In the genomic region with DNA sequence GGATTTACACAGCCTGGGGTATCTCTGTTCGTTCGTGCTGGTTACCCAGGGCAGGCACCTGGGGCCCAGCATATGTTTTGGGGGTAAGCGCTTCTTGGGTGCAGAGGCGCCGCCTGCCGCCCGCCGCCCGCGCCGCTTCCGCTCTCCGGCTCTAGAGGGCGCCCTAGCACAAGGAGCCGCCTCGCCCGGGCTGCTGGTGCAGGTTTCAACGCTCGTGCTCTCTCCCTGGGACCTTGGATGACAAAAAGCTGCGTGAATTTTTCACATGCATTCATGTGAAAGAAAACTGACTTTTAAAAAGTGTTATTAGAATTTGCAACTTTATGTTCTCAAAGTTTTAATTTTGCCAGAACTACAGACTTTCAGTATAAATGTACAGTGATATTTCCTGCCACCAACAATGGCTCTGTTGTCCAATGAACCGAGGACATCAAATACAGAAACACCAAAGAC, we compare ENCODE assay signal across 1 cellular context.
TF ChIP-seq lines count a peak whose summit lies in the region.

No MANE protein-coding gene starts in this region.

TF ChIP-seq in HepG2, 621 proteins besides CTCF, POLR2A, EP300 and RAD21 (continued from another document and continues in another):
- TF ChIP-seq, protein P1, sequence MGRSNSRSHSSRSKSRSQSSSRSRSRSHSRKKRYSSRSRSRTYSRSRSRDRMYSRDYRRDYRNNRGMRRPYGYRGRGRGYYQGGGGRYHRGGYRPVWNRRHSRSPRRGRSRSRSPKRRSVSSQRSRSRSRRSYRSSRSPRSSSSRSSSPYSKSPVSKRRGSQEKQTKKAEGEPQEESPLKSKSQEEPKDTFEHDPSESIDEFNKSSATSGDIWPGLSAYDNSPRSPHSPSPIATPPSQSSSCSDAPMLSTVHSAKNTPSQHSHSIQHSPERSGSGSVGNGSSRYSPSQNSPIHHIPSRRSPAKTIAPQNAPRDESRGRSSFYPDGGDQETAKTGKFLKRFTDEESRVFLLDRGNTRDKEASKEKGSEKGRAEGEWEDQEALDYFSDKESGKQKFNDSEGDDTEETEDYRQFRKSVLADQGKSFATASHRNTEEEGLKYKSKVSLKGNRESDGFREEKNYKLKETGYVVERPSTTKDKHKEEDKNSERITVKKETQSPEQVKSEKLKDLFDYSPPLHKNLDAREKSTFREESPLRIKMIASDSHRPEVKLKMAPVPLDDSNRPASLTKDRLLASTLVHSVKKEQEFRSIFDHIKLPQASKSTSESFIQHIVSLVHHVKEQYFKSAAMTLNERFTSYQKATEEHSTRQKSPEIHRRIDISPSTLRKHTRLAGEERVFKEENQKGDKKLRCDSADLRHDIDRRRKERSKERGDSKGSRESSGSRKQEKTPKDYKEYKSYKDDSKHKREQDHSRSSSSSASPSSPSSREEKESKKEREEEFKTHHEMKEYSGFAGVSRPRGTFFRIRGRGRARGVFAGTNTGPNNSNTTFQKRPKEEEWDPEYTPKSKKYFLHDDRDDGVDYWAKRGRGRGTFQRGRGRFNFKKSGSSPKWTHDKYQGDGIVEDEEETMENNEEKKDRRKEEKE (IDR thresholded peaks at IDR 0.05): no peak
- TF ChIP-seq, protein P2, sequence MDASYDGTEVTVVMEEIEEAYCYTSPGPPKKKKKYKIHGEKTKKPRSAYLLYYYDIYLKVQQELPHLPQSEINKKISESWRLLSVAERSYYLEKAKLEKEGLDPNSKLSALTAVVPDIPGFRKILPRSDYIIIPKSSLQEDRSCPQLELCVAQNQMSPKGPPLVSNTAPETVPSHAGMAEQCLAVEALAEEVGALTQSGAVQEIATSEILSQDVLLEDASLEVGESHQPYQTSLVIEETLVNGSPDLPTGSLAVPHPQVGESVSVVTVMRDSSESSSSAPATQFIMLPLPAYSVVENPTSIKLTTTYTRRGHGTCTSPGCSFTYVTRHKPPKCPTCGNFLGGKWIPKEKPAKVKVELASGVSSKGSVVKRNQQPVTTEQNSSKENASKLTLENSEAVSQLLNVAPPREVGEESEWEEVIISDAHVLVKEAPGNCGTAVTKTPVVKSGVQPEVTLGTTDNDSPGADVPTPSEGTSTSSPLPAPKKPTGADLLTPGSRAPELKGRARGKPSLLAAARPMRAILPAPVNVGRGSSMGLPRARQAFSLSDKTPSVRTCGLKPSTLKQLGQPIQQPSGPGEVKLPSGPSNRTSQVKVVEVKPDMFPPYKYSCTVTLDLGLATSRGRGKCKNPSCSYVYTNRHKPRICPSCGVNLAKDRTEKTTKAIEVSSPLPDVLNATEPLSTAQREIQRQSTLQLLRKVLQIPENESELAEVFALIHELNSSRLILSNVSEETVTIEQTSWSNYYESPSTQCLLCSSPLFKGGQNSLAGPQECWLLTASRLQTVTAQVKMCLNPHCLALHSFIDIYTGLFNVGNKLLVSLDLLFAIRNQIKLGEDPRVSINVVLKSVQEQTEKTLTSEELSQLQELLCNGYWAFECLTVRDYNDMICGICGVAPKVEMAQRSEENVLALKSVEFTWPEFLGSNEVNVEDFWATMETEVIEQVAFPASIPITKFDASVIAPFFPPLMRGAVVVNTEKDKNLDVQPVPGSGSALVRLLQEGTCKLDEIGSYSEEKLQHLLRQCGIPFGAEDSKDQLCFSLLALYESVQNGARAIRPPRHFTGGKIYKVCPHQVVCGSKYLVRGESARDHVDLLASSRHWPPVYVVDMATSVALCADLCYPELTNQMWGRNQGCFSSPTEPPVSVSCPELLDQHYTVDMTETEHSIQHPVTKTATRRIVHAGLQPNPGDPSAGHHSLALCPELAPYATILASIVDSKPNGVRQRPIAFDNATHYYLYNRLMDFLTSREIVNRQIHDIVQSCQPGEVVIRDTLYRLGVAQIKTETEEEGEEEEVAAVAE (CRISPR knock-in tag; IDR thresholded peaks at IDR 0.05; ENCODE audit: borderline replicate concordance): peak; percentile 50; the same call in 1 of the 2 replicates
- TF ChIP-seq JARID2 (CRISPR knock-in tag; IDR thresholded peaks at IDR 0.05; ENCODE audit: insufficient replicate concordance) (no peak), KDM3A (CRISPR knock-in tag; IDR thresholded peaks at IDR 0.05; ENCODE audit: low read depth) (peak; percentile 90; the same call in 1 of the 2 replicates), BHLHE40 (IDR thresholded peaks at IDR 0.05; ENCODE audit: low read length) (peak; percentile 32; the same call in 1 of the 2 replicates), ZNF432 (CRISPR knock-in tag; IDR thresholded peaks at IDR 0.05; ENCODE audit: borderline replicate concordance) (no peak), ZNF687 (CRISPR knock-in tag; IDR thresholded peaks at IDR 0.05) (peak; percentile 63), FOXA3 (CRISPR knock-in tag; IDR thresholded peaks at IDR 0.05) (peak; percentile 45; the same call in 1 of the 2 replicates), HMG20B (CRISPR knock-in tag; conservative IDR thresholded peaks at IDR 0.05) (no peak), TBX2 (CRISPR knock-in tag; IDR thresholded peaks at IDR 0.05; ENCODE audit: borderline replicate concordance) (peak; percentile 51), ELF3 (CRISPR knock-in tag; IDR thresholded peaks at IDR 0.05) (peak; percentile 63; the same call in 1 of the 2 replicates), LCORL (IDR thresholded peaks at IDR 0.05) (no peak), LCORL (CRISPR knock-in tag; IDR thresholded peaks at IDR 0.05) (peak; percentile 28; the same call in 1 of the 2 replicates), ZNF761 (CRISPR knock-in tag; conservative IDR thresholded peaks at IDR 0.05) (0 out of 2 replicates have a peak, but pooled peaks have one; percentile 37), SOX5 (CRISPR knock-in tag; IDR thresholded peaks at IDR 0.05; ENCODE audit: borderline replicate concordance) (no peak; the same call in 1 of the 2 replicates), ZNF280D (CRISPR knock-in tag; IDR thresholded peaks at IDR 0.05) (peak; percentile 59; the same call in 1 of the 2 replicates), ERF (CRISPR knock-in tag; IDR thresholded peaks at IDR 0.05) (peak; percentile 65; the same call in 1 of the 2 replicates), ZNF274 (CRISPR knock-in tag; IDR thresholded peaks at IDR 0.05) (peak; percentile 60; the same call in 1 of the 2 replicates), KLF11 (CRISPR knock-in tag; IDR thresholded peaks at IDR 0.05) (0 out of 2 replicates have a peak, but pooled peaks have one; percentile 30), PPARG (CRISPR knock-in tag; conservative IDR thresholded peaks at IDR 0.05) (peak; percentile 46; the same call in 1 of the 2 replicates), ARNT2 (CRISPR knock-in tag; IDR thresholded peaks at IDR 0.05; ENCODE audit: low read depth) (0 out of 2 replicates have a peak, but pooled peaks have one; percentile 28), ZNF430 (CRISPR knock-in tag; IDR thresholded peaks at IDR 0.05) (no peak), POGZ (CRISPR knock-in tag; IDR thresholded peaks at IDR 0.05) (peak; percentile 60; the same call in 1 of the 2 replicates)
- TF ChIP-seq, protein P3, sequence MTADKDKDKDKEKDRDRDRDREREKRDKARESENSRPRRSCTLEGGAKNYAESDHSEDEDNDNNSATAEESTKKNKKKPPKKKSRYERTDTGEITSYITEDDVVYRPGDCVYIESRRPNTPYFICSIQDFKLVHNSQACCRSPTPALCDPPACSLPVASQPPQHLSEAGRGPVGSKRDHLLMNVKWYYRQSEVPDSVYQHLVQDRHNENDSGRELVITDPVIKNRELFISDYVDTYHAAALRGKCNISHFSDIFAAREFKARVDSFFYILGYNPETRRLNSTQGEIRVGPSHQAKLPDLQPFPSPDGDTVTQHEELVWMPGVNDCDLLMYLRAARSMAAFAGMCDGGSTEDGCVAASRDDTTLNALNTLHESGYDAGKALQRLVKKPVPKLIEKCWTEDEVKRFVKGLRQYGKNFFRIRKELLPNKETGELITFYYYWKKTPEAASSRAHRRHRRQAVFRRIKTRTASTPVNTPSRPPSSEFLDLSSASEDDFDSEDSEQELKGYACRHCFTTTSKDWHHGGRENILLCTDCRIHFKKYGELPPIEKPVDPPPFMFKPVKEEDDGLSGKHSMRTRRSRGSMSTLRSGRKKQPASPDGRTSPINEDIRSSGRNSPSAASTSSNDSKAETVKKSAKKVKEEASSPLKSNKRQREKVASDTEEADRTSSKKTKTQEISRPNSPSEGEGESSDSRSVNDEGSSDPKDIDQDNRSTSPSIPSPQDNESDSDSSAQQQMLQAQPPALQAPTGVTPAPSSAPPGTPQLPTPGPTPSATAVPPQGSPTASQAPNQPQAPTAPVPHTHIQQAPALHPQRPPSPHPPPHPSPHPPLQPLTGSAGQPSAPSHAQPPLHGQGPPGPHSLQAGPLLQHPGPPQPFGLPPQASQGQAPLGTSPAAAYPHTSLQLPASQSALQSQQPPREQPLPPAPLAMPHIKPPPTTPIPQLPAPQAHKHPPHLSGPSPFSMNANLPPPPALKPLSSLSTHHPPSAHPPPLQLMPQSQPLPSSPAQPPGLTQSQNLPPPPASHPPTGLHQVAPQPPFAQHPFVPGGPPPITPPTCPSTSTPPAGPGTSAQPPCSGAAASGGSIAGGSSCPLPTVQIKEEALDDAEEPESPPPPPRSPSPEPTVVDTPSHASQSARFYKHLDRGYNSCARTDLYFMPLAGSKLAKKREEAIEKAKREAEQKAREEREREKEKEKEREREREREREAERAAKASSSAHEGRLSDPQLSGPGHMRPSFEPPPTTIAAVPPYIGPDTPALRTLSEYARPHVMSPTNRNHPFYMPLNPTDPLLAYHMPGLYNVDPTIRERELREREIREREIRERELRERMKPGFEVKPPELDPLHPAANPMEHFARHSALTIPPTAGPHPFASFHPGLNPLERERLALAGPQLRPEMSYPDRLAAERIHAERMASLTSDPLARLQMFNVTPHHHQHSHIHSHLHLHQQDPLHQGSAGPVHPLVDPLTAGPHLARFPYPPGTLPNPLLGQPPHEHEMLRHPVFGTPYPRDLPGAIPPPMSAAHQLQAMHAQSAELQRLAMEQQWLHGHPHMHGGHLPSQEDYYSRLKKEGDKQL (CRISPR knock-in tag; IDR thresholded peaks at IDR 0.05; ENCODE audit: low read depth): 0 out of 2 replicates have a peak, but pooled peaks have one; percentile 23
- TF ChIP-seq, protein P4, sequence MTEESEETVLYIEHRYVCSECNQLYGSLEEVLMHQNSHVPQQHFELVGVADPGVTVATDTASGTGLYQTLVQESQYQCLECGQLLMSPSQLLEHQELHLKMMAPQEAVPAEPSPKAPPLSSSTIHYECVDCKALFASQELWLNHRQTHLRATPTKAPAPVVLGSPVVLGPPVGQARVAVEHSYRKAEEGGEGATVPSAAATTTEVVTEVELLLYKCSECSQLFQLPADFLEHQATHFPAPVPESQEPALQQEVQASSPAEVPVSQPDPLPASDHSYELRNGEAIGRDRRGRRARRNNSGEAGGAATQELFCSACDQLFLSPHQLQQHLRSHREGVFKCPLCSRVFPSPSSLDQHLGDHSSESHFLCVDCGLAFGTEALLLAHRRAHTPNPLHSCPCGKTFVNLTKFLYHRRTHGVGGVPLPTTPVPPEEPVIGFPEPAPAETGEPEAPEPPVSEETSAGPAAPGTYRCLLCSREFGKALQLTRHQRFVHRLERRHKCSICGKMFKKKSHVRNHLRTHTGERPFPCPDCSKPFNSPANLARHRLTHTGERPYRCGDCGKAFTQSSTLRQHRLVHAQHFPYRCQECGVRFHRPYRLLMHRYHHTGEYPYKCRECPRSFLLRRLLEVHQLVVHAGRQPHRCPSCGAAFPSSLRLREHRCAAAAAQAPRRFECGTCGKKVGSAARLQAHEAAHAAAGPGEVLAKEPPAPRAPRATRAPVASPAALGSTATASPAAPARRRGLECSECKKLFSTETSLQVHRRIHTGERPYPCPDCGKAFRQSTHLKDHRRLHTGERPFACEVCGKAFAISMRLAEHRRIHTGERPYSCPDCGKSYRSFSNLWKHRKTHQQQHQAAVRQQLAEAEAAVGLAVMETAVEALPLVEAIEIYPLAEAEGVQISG (CRISPR knock-in tag; IDR thresholded peaks at IDR 0.05): peak; percentile 50; the same call in 1 of the 2 replicates
- TF ChIP-seq, protein P5, sequence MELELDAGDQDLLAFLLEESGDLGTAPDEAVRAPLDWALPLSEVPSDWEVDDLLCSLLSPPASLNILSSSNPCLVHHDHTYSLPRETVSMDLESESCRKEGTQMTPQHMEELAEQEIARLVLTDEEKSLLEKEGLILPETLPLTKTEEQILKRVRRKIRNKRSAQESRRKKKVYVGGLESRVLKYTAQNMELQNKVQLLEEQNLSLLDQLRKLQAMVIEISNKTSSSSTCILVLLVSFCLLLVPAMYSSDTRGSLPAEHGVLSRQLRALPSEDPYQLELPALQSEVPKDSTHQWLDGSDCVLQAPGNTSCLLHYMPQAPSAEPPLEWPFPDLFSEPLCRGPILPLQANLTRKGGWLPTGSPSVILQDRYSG (CRISPR knock-in tag; IDR thresholded peaks at IDR 0.05): no peak
